Comparison of ENCODE assay signal across 20 cellular contexts in genomic region chr11:92605667-92606066, GRCh38.
A peak's percentile ranks its signal among the peaks of the same experiment; 100 is the strongest.
DNase-seq lines count a peak whose midpoint lies in the region; ATAC-seq and TF ChIP-seq lines count a peak whose summit lies in the region.
"Had no signal": no experiment of that assay in that cellular context is flagged by ENCODE, and none has a peak within 500 bp of the region (broad histone marks: within the 10 kb centered on the region; RNA-seq: fewer than 3 reads in every experiment).

No MANE protein-coding gene starts in this region.

- H3K9me3 ChIP-seq in neural cell (ENCODE audit: low read length), result no peaks in the 10 kb centered on the region
- H3K9me3 ChIP-seq: A549; BE2C; BLaER1 treated with 17β-estradiol and CSF1 and Interleukin-3, amounts not matched to agents 10 nM and 100 nM; Caco-2 had no signal

- H3K9ac ChIP-seq in neural cell (ENCODE audit: low read length), result no peak overlapping the region
- H3K9ac ChIP-seq: BLaER1 treated with 17β-estradiol and CSF1 and Interleukin-3, amounts not matched to agents 10 nM and 100 nM had no signal

- H2AFZ ChIP-seq in neural cell (ENCODE audit: low read depth, low read length), result no peak overlapping the region

- no peak for TF ChIP-seq RAD21 in neural cell (conservative IDR thresholded peaks at IDR 0.05)

- H3K4me2 ChIP-seq in neural cell (ENCODE audit: low read length), result no peak overlapping the region
- H3K4me2 ChIP-seq: A549 had no signal

- no peaks in the 10 kb centered on the region for H3K9me2 ChIP-seq in neural cell (ENCODE audit: insufficient read depth, low read length)

- H3K27me3 Mint-ChIP-seq in CD14-positive monocyte (ENCODE audit: low read depth in 3 of 3), result peaks cover 0 to 1% (median 0%) of the 10 kb centered on the region in 3 donors
- no peaks in the 10 kb centered on the region for H3K27me3 Mint-ChIP-seq in activated T-helper 17 cell treated with anti-CD3 and anti-CD28 coated beads, Interleukin-2, amount 50 U/mL, for 72 hours
- H3K27me3 Mint-ChIP-seq: CD4-positive, alpha-beta memory T cell; CD4-positive, CD25-positive, alpha-beta regulatory T cell; CD8-positive, alpha-beta memory T cell had no signal

- no peak for TF ChIP-seq EP300 in neural cell (conservative IDR thresholded peaks at IDR 0.05; ENCODE audit: poor library complexity, severe bottlenecking)

- H3K9me3 Mint-ChIP-seq in CD14-positive monocyte, result peaks cover 0 to 8% (median 0%) of the 10 kb centered on the region in 7 donors
- H3K9me3 Mint-ChIP-seq in activated T-helper 17 cell treated with anti-CD3 and anti-CD28 coated beads, Interleukin-2, amount 50 U/mL, for 72 hours, result peaks cover 3% of the 10 kb centered on the region

- no peak overlapping the region for H3K4me3 Mint-ChIP-seq in CD14-positive monocyte
- no peak overlapping the region for H3K4me3 Mint-ChIP-seq in activated T-helper 17 cell treated with anti-CD3 and anti-CD28 coated beads, Interleukin-2, amount 50 U/mL, for 72 hours
- H3K4me3 Mint-ChIP-seq: CD4-positive, alpha-beta memory T cell; CD4-positive, CD25-positive, alpha-beta regulatory T cell had no signal

- H3K27ac ChIP-seq in neural cell (ENCODE audit: low read length), result peak overlapping the region; percentile 53
- H3K27ac ChIP-seq: 22Rv1; A549; BLaER1 treated with 17β-estradiol and CSF1 and Interleukin-3, amounts not matched to agents 10 nM and 100 nM; C4-2B had no signal

- no peaks in the 10 kb centered on the region for H3K27me3 ChIP-seq in neural cell (ENCODE audit: insufficient read depth, low read depth, low read length)
- H3K27me3 ChIP-seq: BE2C; BLaER1 treated with 17β-estradiol and CSF1 and Interleukin-3, amounts not matched to agents 10 nM and 100 nM had no signal

- H3K36me3 ChIP-seq in neural cell (ENCODE audit: insufficient read depth, low read length), result no peaks in the 10 kb centered on the region
- H3K36me3 ChIP-seq: BE2C; BLaER1 treated with 17β-estradiol and CSF1 and Interleukin-3, amounts not matched to agents 10 nM and 100 nM had no signal

- DNase-seq in Ammon's horn (ENCODE audit: low spot score) (peak; percentile 11), NCI-H446 (lab: John Stamatoyannopoulos, UW) (peak; percentile 29 to 74), NCI-H69 (lab: John Stamatoyannopoulos, UW) (peak; percentile 28), CD14-positive monocyte (ENCODE audit: low spot score) (no peak)
- DNase-seq: AML-193; BE2C; Caco-2; Calu3; CD4-positive, alpha-beta memory T cell; CD4-positive, CD25-positive, alpha-beta regulatory T cell; CD8-positive, alpha-beta memory T cell; GF-D8 had no signal

- H3K4me3 ChIP-seq in neural cell (ENCODE audit: low read length), result no peak overlapping the region
- H3K4me3 ChIP-seq: A549; BLaER1 treated with 17β-estradiol and CSF1 and Interleukin-3, amounts not matched to agents 10 nM and 100 nM; GM12878 had no signal

- H3K79me2 ChIP-seq in neural cell (replicated peaks; ENCODE audit: insufficient read depth, low read length), result no peaks in the 10 kb centered on the region

- no peak overlapping the region for H3K27ac Mint-ChIP-seq in CD14-positive monocyte
- H3K27ac Mint-ChIP-seq in activated T-helper 17 cell treated with anti-CD3 and anti-CD28 coated beads, Interleukin-2, amount 50 U/mL, for 72 hours, result no peak overlapping the region
- H3K27ac Mint-ChIP-seq: CD4-positive, CD25-positive, alpha-beta regulatory T cell; CD8-positive, alpha-beta memory T cell had no signal

- intact Hi-C loops in CD14-positive monocyte (cut with micrococcal nuclease), result no loop called here

- H4K20me1 ChIP-seq in neural cell (ENCODE audit: insufficient read depth), result no peaks in the 10 kb centered on the region
- H4K20me1 ChIP-seq: BLaER1 treated with 17β-estradiol and CSF1 and Interleukin-3, amounts not matched to agents 10 nM and 100 nM had no signal

- no peak for ATAC-seq in GM21367 (IDR thresholded peaks at IDR 0.05; ENCODE audit: unreplicated experiment)
- ATAC-seq in activated T-helper 17 cell treated with anti-CD3 and anti-CD28 coated beads, Interleukin-2, amount 50 U/mL, for 72 hours (replicated peaks), result no peak
- ATAC-seq: A549, GM12878 had no signal

- H3K4me1 Mint-ChIP-seq in CD14-positive monocyte, result no peaks in the 10 kb centered on the region
- H3K4me1 Mint-ChIP-seq in activated T-helper 17 cell treated with anti-CD3 and anti-CD28 coated beads, Interleukin-2, amount 50 U/mL, for 72 hours, result no peaks in the 10 kb centered on the region
- H3K4me1 Mint-ChIP-seq: CD4-positive, alpha-beta memory T cell; CD4-positive, CD25-positive, alpha-beta regulatory T cell; CD8-positive, alpha-beta memory T cell had no signal

- H3F3A ChIP-seq in neural cell (ENCODE audit: insufficient read depth, low read length, poor library complexity, severe bottlenecking), result no peaks in the 10 kb centered on the region

- TF ChIP-seq CTCF in neural cell (IDR thresholded peaks at IDR 0.05; ENCODE audit: poor library complexity, severe bottlenecking), result no peak
- no peak for TF ChIP-seq CTCF in CD14-positive monocyte (IDR thresholded peaks at IDR 0.05)

- no peaks in the 10 kb centered on the region for H3K36me3 Mint-ChIP-seq in CD14-positive monocyte
- no peaks in the 10 kb centered on the region for H3K36me3 Mint-ChIP-seq in activated T-helper 17 cell treated with anti-CD3 and anti-CD28 coated beads, Interleukin-2, amount 50 U/mL, for 72 hours (ENCODE audit: low read depth)
- H3K36me3 Mint-ChIP-seq: CD4-positive, alpha-beta memory T cell; CD4-positive, CD25-positive, alpha-beta regulatory T cell; CD8-positive, alpha-beta memory T cell had no signal

TF ChIP-seq in neural cell, 6 proteins besides CTCF, POLR2A, EP300 and RAD21:
- TF ChIP-seq EZH2 (IDR thresholded peaks at IDR 0.05; ENCODE audit: borderline replicate concordance, insufficient read depth, low read length, poor library complexity, severe bottlenecking), result no peak
- TF ChIP-seq SMC3 (conservative IDR thresholded peaks at IDR 0.05; ENCODE audit: poor library complexity), result no peak
- TF ChIP-seq MXI1 (conservative IDR thresholded peaks at IDR 0.05; ENCODE audit: poor library complexity, severe bottlenecking), result no peak
- no peak for TF ChIP-seq REST (IDR thresholded peaks at IDR 0.05; ENCODE audit: borderline replicate concordance)
- no peak for TF ChIP-seq TAF1 (IDR thresholded peaks at IDR 0.05; ENCODE audit: low read depth)
- no peak for TF ChIP-seq POLR2AphosphoS5 (IDR thresholded peaks at IDR 0.05)
TF ChIP-seq in neural cell: peak in this region for 0.
